In genomic region chr17:41421617-41422016, GRCh38 we compare ENCODE assay signal across 2 cellular contexts.
TF ChIP-seq lines count a peak whose summit lies in the region.

No MANE protein-coding gene starts in this region.

TF ChIP-seq in SK-N-SH, 30 proteins besides CTCF, POLR2A, EP300 and RAD21:
- TF ChIP-seq NFIC (IDR thresholded peaks at IDR 0.05; ENCODE audit: borderline replicate concordance) (no peak), YY1 (IDR thresholded peaks at IDR 0.05; ENCODE audit: low read depth) (no peak), FOSL2 (IDR thresholded peaks at IDR 0.05; ENCODE audit: borderline replicate concordance, low read depth) (no peak), CHD2 (IDR thresholded peaks at IDR 0.05; ENCODE audit: low read length, partially characterized antibody) (no peak), ELF1 (IDR thresholded peaks at IDR 0.05) (no peak), GATA2 (CRISPR knock-in tag; IDR thresholded peaks at IDR 0.05) (no peak), RFX5 (IDR thresholded peaks at IDR 0.05; ENCODE audit: low read length) (no peak), RXRA (IDR thresholded peaks at IDR 0.05; ENCODE audit: borderline replicate concordance, low read depth) (no peak), SIN3A (IDR thresholded peaks at IDR 0.05; ENCODE audit: borderline replicate concordance, low read depth, low read length) (no peak), TEAD4 (IDR thresholded peaks at IDR 0.05; ENCODE audit: borderline replicate concordance, insufficient read depth) (no peak), MEF2A (IDR thresholded peaks at IDR 0.05; ENCODE audit: borderline replicate concordance, low read depth) (no peak), TCF12 (IDR thresholded peaks at IDR 0.05) (no peak), REST (IDR thresholded peaks at IDR 0.05; ENCODE audit: low read depth, low read length) (no peak), GABPA (IDR thresholded peaks at IDR 0.05; ENCODE audit: low read depth) (no peak), IRF3 (IDR thresholded peaks at IDR 0.05; ENCODE audit: low read depth, low read length) (no peak)
- TF ChIP-seq, protein P1, sequence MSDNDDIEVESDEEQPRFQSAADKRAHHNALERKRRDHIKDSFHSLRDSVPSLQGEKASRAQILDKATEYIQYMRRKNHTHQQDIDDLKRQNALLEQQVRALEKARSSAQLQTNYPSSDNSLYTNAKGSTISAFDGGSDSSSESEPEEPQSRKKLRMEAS (IDR thresholded peaks at IDR 0.05; ENCODE audit: low read depth): no peak

TF ChIP-seq in SK-N-SH treated with all-trans-retinoic acid at 6 μM for 48 hours, 23 proteins besides CTCF, POLR2A, EP300 and RAD21:
- TF ChIP-seq TOX (CRISPR knock-in tag; IDR thresholded peaks at IDR 0.05; ENCODE audit: borderline replicate concordance) (no peak), ZNF70 (CRISPR knock-in tag; IDR thresholded peaks at IDR 0.05) (no peak), ARNTL (CRISPR knock-in tag; IDR thresholded peaks at IDR 0.05; ENCODE audit: borderline replicate concordance, low read depth) (no peak), ZNF8 (CRISPR knock-in tag; IDR thresholded peaks at IDR 0.05) (no peak), ISL1 (CRISPR knock-in tag; IDR thresholded peaks at IDR 0.05) (no peak), RARB (CRISPR knock-in tag; IDR thresholded peaks at IDR 0.05) (no peak), SNAI2 (CRISPR knock-in tag; IDR thresholded peaks at IDR 0.05) (no peak), TCF4 (CRISPR knock-in tag; IDR thresholded peaks at IDR 0.05; ENCODE audit: borderline replicate concordance) (no peak), GLIS3 (CRISPR knock-in tag; IDR thresholded peaks at IDR 0.05) (no peak), ZFP3 (CRISPR knock-in tag; IDR thresholded peaks at IDR 0.05) (no peak), ZNF565 (CRISPR knock-in tag; conservative IDR thresholded peaks at IDR 0.05; ENCODE audit: low read depth) (no peak), OSR1 (CRISPR knock-in tag; IDR thresholded peaks at IDR 0.05) (no peak), BACH2 (CRISPR knock-in tag; IDR thresholded peaks at IDR 0.05; ENCODE audit: borderline replicate concordance) (no peak), ZC3H10 (CRISPR knock-in tag; IDR thresholded peaks at IDR 0.05) (no peak)
- TF ChIP-seq, protein P2, sequence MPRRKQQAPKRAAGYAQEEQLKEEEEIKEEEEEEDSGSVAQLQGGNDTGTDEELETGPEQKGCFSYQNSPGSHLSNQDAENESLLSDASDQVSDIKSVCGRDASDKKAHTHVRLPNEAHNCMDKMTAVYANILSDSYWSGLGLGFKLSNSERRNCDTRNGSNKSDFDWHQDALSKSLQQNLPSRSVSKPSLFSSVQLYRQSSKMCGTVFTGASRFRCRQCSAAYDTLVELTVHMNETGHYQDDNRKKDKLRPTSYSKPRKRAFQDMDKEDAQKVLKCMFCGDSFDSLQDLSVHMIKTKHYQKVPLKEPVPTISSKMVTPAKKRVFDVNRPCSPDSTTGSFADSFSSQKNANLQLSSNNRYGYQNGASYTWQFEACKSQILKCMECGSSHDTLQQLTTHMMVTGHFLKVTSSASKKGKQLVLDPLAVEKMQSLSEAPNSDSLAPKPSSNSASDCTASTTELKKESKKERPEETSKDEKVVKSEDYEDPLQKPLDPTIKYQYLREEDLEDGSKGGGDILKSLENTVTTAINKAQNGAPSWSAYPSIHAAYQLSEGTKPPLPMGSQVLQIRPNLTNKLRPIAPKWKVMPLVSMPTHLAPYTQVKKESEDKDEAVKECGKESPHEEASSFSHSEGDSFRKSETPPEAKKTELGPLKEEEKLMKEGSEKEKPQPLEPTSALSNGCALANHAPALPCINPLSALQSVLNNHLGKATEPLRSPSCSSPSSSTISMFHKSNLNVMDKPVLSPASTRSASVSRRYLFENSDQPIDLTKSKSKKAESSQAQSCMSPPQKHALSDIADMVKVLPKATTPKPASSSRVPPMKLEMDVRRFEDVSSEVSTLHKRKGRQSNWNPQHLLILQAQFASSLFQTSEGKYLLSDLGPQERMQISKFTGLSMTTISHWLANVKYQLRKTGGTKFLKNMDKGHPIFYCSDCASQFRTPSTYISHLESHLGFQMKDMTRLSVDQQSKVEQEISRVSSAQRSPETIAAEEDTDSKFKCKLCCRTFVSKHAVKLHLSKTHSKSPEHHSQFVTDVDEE (CRISPR knock-in tag; IDR thresholded peaks at IDR 0.05): no peak
- TF ChIP-seq, protein P3, sequence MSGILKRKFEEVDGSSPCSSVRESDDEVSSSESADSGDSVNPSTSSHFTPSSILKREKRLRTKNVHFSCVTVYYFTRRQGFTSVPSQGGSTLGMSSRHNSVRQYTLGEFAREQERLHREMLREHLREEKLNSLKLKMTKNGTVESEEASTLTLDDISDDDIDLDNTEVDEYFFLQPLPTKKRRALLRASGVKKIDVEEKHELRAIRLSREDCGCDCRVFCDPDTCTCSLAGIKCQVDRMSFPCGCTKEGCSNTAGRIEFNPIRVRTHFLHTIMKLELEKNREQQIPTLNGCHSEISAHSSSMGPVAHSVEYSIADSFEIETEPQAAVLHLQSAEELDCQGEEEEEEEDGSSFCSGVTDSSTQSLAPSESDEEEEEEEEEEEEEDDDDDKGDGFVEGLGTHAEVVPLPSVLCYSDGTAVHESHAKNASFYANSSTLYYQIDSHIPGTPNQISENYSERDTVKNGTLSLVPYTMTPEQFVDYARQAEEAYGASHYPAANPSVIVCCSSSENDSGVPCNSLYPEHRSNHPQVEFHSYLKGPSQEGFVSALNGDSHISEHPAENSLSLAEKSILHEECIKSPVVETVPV (CRISPR knock-in tag; IDR thresholded peaks at IDR 0.05): no peak
TF ChIP-seq in SK-N-SH treated with all-trans-retinoic acid at 6 μM for 48 hours: peak in this region for 0.
